In the genomic region with DNA sequence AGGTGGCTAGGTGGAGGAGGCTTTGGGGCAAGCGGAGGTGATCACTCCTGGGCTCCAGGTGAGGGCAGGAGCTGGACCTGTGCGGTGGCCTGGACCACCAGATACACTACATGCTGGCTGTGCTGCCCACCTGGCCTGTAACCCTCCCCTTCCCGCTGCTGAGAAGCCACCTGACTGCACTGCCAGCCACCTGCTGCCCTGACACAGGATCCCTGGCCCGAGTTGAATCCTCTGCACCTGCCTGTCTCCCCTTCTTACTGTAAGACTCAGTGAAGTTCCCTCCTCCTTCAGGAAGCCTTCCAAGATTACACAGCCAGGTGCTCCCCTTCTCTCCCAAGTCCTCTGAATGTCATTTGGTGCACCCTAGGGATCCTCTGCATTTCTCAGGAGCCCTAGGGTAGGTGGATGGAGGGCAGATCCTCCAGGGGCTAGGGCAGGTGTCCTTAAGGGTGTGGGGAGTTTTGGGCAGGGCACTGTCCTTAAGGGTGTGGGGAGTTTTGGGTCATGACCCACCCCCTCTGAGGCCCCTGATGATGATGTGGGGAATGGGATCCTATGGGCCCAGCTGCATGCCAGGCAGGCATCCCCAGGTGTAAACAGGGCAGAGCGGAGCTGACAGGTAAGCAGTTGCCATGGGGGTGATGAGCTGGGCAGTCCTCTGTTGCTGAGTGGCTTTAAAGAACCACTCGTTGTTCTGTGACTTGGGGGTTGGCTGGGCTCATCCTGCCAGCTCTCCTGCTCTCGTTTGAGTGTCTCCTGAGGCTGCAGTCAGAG, we compare ENCODE assay signal across 2 cellular contexts.
A peak's percentile ranks its signal among the peaks of the same experiment; 100 is the strongest.
TF ChIP-seq lines count a peak whose summit lies in the region.

No MANE protein-coding gene starts in this region.

TF ChIP-seq in HepG2, 621 proteins besides CTCF, POLR2A, EP300 and RAD21:
- TF ChIP-seq ZNF605 (CRISPR knock-in tag; IDR thresholded peaks at IDR 0.05) (no peak), KDM2A (CRISPR knock-in tag; IDR thresholded peaks at IDR 0.05; ENCODE audit: borderline replicate concordance, low read depth) (0 out of 2 replicates have a peak, but pooled peaks have one; percentile 4)

TF ChIP-seq in K562, 482 proteins besides CTCF, POLR2A, EP300 and RAD21:
- peak; percentile 91 for TF ChIP-seq ZFP36 (IDR thresholded peaks at IDR 0.05; ENCODE audit: low read depth, low read length, partially characterized antibody)
- TF ChIP-seq SPI1 (IDR thresholded peaks at IDR 0.05; ENCODE audit: borderline replicate concordance, low read depth, low read length): no peak
- 0 out of 2 replicates have a peak, but pooled peaks have one; percentile 23 for TF ChIP-seq BCOR (IDR thresholded peaks at IDR 0.05)
